Comparison of ENCODE assay signal across 8 cellular contexts in the genomic region with DNA sequence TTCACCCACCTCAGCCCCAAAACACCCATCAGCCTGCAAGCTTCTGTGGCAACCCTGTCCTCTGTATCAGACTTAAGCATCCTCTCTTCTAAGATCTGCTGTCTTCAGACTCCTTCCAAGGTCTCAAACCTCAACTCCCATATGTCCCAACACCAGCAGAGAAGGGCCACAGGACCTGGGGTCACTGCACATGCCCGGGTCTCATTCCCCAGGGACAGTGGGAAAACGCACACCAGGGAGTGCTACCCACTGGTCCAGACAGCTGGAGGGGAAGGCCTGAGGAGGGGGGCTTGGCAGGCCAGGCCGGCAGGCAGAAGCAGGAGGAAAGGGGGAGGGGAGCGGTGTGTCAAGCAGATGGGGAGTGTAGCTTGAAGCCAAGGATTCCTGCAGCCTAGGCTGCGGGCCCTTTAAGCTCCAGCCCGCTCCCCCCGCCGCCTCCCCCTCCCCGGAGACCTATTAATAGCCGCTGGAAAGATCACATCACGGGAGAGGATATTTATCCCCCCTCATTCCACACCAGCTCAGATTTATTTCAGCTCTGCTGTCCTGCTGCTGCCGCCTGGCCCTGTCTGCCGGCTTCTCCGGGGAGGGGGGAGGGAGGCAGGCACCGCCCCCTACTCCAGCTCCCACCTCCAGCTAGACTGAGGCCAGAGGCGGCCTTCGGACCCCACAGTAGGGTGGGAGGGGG. TPM values are rescaled to one million over a fixed set of nuclear protein-coding genes. Genes with fewer than 3 reads are reported as not detected.
A peak's percentile ranks its signal among the peaks of the same experiment; 100 is the strongest.
DNase-seq lines count a peak whose midpoint lies in the region; ATAC-seq and TF ChIP-seq lines count a peak whose summit lies in the region.

No MANE protein-coding gene starts in this region.

- in situ Hi-C loops in GM13976 (cut with MboI; ENCODE audit: low sequenced_read_pairs, unreplicated experiment), result loop anchor here (5.0 kb wide), 1 partner anchor 33 kb away; no protein-coding TSS in a partner anchor

- H3K36me3 Mint-ChIP-seq in stimulated activated memory B cell treated with anti-CD40 and anti-IgM and Interleukin-4, amounts not matched to agents 10 μg/mL and 1 μg/mL and 100 μg/mL, for 72 hours, result peaks cover 21% of the 10 kb centered on the region

- H3K9me3 Mint-ChIP-seq in stimulated activated memory B cell treated with anti-CD40 and anti-IgM and Interleukin-4, amounts not matched to agents 10 μg/mL and 1 μg/mL and 100 μg/mL, for 72 hours, result no peaks in the 10 kb centered on the region

- H3K27me3 Mint-ChIP-seq in stimulated activated memory B cell treated with anti-CD40 and anti-IgM and Interleukin-4, amounts not matched to agents 10 μg/mL and 1 μg/mL and 100 μg/mL, for 72 hours, result no peaks in the 10 kb centered on the region

- peaks cover 56% of the 10 kb centered on the region for H3K4me1 Mint-ChIP-seq in stimulated activated memory B cell treated with anti-CD40 and anti-IgM and Interleukin-4, amounts not matched to agents 10 μg/mL and 1 μg/mL and 100 μg/mL, for 72 hours

- no peak for TF ChIP-seq CTCF in GM13976 (IDR thresholded peaks at IDR 0.05; ENCODE audit: borderline replicate concordance, control extremely low read depth, extremely low read depth, insufficient read depth, missing control alignments)

- ATAC-seq in stimulated activated memory B cell treated with anti-CD40 and anti-IgM and Interleukin-4, amounts not matched to agents 10 μg/mL and 1 μg/mL and 100 μg/mL, for 72 hours, result no peak
- ATAC-seq in HG02623 (IDR thresholded peaks at IDR 0.05; ENCODE audit: unreplicated experiment), result no peak

- H3K4me3 Mint-ChIP-seq in stimulated activated memory B cell treated with anti-CD40 and anti-IgM and Interleukin-4, amounts not matched to agents 10 μg/mL and 1 μg/mL and 100 μg/mL, for 72 hours, result no peak overlapping the region

- DNase-seq in ELR (ENCODE audit: low read depth), result peak; percentile 69
- DNase-seq in NCI-H524 (lab: John Stamatoyannopoulos, UW), result peak; percentile 94 to 97
- DNase-seq in cerebellum (ENCODE audit: low spot score), result peak; percentile 78
- DNase-seq in kidney glomerular epithelial cell (lab: John Stamatoyannopoulos, UW), result peak; percentile 72
- no peak for DNase-seq in AML-193 (lab: John Stamatoyannopoulos, UW)
- no peak for DNase-seq in GM13976 (ENCODE audit: low spot score)

- peak overlapping the region; percentile 14 for H3K27ac Mint-ChIP-seq in stimulated activated memory B cell treated with anti-CD40 and anti-IgM and Interleukin-4, amounts not matched to agents 10 μg/mL and 1 μg/mL and 100 μg/mL, for 72 hours

RNA-seq across cellular contexts. Expression of gene BCL9L, which starts 16.7 kb away (rescaled TPM):
- 7.9 TPM for total RNA-seq in cerebellum

RNA-seq across cellular contexts. Expression of gene CXCR5, which starts 25.4 kb away (rescaled TPM):
- not detected for total RNA-seq in cerebellum

RNA-seq across cellular contexts. Expression of gene UPK2, which starts 47.0 kb away (rescaled TPM):
- total RNA-seq in cerebellum, result not detected

Comparison
In these comparisons a context has a peak if more than half of its experiments do, and no peak if none do; other contexts are left out.
1. DNase-seq: peak in ELR (single experiment), NCI-H524 (2 of 2), cerebellum (single experiment) and kidney glomerular epithelial cell (single experiment); none in AML-193 (0 of 2) and GM13976 (single experiment).